Comparison of ENCODE assay signal across 21 cellular contexts in the genomic region with DNA sequence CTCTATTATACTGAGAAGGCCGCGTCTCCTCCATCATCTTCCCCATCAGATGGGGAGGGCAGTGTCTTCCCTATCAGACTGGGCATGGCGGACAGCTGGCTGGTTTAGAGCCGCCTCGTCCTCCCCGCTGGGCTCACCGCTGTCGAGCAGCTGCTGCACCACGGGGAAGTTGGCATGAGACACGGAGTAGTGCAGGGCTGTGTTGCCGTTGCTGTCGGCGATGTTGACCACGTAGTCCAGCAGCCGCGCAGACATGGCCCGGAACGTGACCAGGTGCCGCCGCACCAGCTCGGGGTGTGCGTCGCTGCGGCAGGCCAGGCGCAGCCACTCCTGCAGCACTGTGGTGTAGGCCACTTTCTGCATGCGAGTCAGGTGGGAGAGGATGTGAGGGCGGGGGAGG. TPM values are rescaled to one million over a fixed set of nuclear protein-coding genes. Genes with fewer than 3 reads are reported as not detected.
"Had no signal": no experiment of that assay in that cellular context is flagged by ENCODE, and none has a peak within 500 bp of the region (broad histone marks: within the 10 kb centered on the region; RNA-seq: fewer than 3 reads in every experiment).

No MANE protein-coding gene starts in this region.

- H3K9me3 ChIP-seq: left lung, thyroid gland, upper lobe of right lung had no signal

- H3K4me1 ChIP-seq: foreskin keratinocyte, left lung had no signal

- ATAC-seq: activated CD4-positive, CD25-positive, alpha-beta regulatory T cell treated with anti-CD3 and anti-CD28 coated beads, Interleukin-2, amount 50 U/mL, for 24 hours; activated CD8-positive, alpha-beta T cell treated with anti-CD3 and anti-CD28 coated beads for 36 hours; activated naive CD4-positive, alpha-beta T cell treated with anti-CD3 and anti-CD28 coated beads, Interleukin-2, amount 50 U/mL, for 72 hours; activated T-helper 17 cell treated with anti-CD3 and anti-CD28 coated beads, Interleukin-2, amount 50 U/mL, for 72 hours; foreskin keratinocyte; left lung; naive thymus-derived CD8-positive, alpha-beta T cell; stimulated activated naive CD8-positive, alpha-beta T cell treated with anti-CD3 and anti-CD28 coated beads, Interleukin-15, Interleukin-2, amounts not matched to agents 100 U/mL and 50 U/mL, for 24 hours; upper lobe of right lung had no signal

- H3K4me3 ChIP-seq: left lung, lung, thyroid gland, upper lobe of right lung had no signal

- H3K27ac ChIP-seq: brain microvascular endothelial cell, foreskin keratinocyte, left lung, thyroid gland, upper lobe of right lung had no signal

- DNase-seq: activated CD4-positive, alpha-beta T cell treated with anti-CD3 and anti-CD28 coated beads, Interleukin-2, amount 10 ng/mL, durations not matched to agents 7 days and 5 days; activated CD8-positive, alpha-beta T cell treated with anti-CD3 and anti-CD28 coated beads for 36 hours; aorta; brain microvascular endothelial cell; central memory CD4-positive, alpha-beta T cell; dermis blood vessel endothelial cell; effector CD8-positive, alpha-beta T cell; foreskin keratinocyte; kidney; left lung; naive thymus-derived CD8-positive, alpha-beta T cell; retina; stimulated activated CD4-positive, alpha-beta T cell treated with anti-CD3 and anti-CD28 coated beads, Interleukin-4, amount 100 ng/mL, for 24 hours; stimulated activated naive CD8-positive, alpha-beta T cell treated with anti-CD3 and anti-CD28 coated beads, Interleukin-15, Interleukin-2, amounts not matched to agents 100 U/mL and 50 U/mL, for 24 hours; T-helper 2 cell; thyroid gland; upper lobe of right lung had no signal

- H3K27me3 ChIP-seq: brain microvascular endothelial cell, foreskin keratinocyte, left lung, thyroid gland, upper lobe of right lung had no signal

RNA-seq across cellular contexts. Expression of gene KANK2, which starts 23.0 kb away (rescaled TPM):
- polyA plus RNA-seq: naive thymus-derived CD8-positive, alpha-beta T cell had no signal
